ENCODE assay signal across 17 cellular contexts in genomic region chr2:17892726-17893534, GRCh38. TPM values are rescaled to one million over a fixed set of nuclear protein-coding genes. Genes with fewer than 3 reads are reported as not detected.
DNase-seq lines count a peak whose midpoint lies in the region; ATAC-seq and TF ChIP-seq lines count a peak whose summit lies in the region.
"Had no signal": no experiment of that assay in that cellular context is flagged by ENCODE, and none has a peak within 500 bp of the region (broad histone marks: within the 10 kb centered on the region; RNA-seq: fewer than 3 reads in every experiment).

No MANE protein-coding gene starts in this region.

- intact Hi-C loops in upper lobe of right lung (cut with DNase I) = no loop called here
- intact Hi-C loops in sigmoid colon (cut with DNase I) = no loop called here

- no peak for TF ChIP-seq CTCF in foreskin keratinocyte (conservative IDR thresholded peaks at IDR 0.05)
- TF ChIP-seq CTCF in upper lobe of right lung (IDR thresholded peaks at IDR 0.05) = no peak
- TF ChIP-seq CTCF in sigmoid colon (IDR thresholded peaks at IDR 0.05) = no peak
- TF ChIP-seq CTCF in Peyer's patch (IDR thresholded peaks at IDR 0.05) = no peak

- H3K9me3 ChIP-seq in upper lobe of right lung = no peaks in the 10 kb centered on the region
- peaks cover 0 to 1% (median 0%) of the 10 kb centered on the region in 4 donors for H3K9me3 ChIP-seq in sigmoid colon
- H3K9me3 ChIP-seq in Peyer's patch = peaks cover 0 to 5% (median 0%) of the 10 kb centered on the region in 4 donors
- H3K9me3 ChIP-seq: vagina had no signal

- H3K27me3 Mint-ChIP-seq in immature natural killer cell (ENCODE audit: low read depth in 3 of 3) = peaks cover 0 to 3% (median 2%) of the 10 kb centered on the region in 3 donors
- H3K27me3 Mint-ChIP-seq: activated naive CD4-positive, alpha-beta T cell treated with anti-CD3 and anti-CD28 coated beads, Interleukin-2, amount 10 ng/mL, durations not matched to agents 7 days and 5 days had no signal

- no peaks in the 10 kb centered on the region for H3K36me3 Mint-ChIP-seq in immature natural killer cell
- H3K36me3 Mint-ChIP-seq: activated naive CD4-positive, alpha-beta T cell treated with anti-CD3 and anti-CD28 coated beads, Interleukin-2, amount 10 ng/mL, durations not matched to agents 7 days and 5 days had no signal

- H3K9me3 Mint-ChIP-seq in immature natural killer cell = peaks cover 0 to 21% (median 2%) of the 10 kb centered on the region in 6 donors
- H3K9me3 Mint-ChIP-seq: activated naive CD4-positive, alpha-beta T cell treated with anti-CD3 and anti-CD28 coated beads, Interleukin-2, amount 10 ng/mL, durations not matched to agents 7 days and 5 days had no signal

- H3K27me3 ChIP-seq in foreskin keratinocyte (no peaks in the 10 kb centered on the region), upper lobe of right lung (no peaks in the 10 kb centered on the region), sigmoid colon (no peaks in the 10 kb centered on the region), Peyer's patch (no peaks in the 10 kb centered on the region)
- H3K27me3 ChIP-seq: vagina had no signal

- H3K36me3 ChIP-seq in upper lobe of right lung = no peaks in the 10 kb centered on the region
- H3K36me3 ChIP-seq in sigmoid colon = no peaks in the 10 kb centered on the region
- no peaks in the 10 kb centered on the region for H3K36me3 ChIP-seq in Peyer's patch
- H3K36me3 ChIP-seq: vagina had no signal

- H3K27ac Mint-ChIP-seq in immature natural killer cell = no peak overlapping the region
- H3K27ac Mint-ChIP-seq: activated naive CD4-positive, alpha-beta T cell treated with anti-CD3 and anti-CD28 coated beads, Interleukin-2, amount 10 ng/mL, durations not matched to agents 7 days and 5 days had no signal

- no peak overlapping the region for H3K4me3 Mint-ChIP-seq in immature natural killer cell
- H3K4me3 Mint-ChIP-seq: activated naive CD4-positive, alpha-beta T cell treated with anti-CD3 and anti-CD28 coated beads, Interleukin-2, amount 10 ng/mL, durations not matched to agents 7 days and 5 days had no signal

- TF ChIP-seq POLR2A in sigmoid colon (IDR thresholded peaks at IDR 0.05) (no peak), Peyer's patch (IDR thresholded peaks at IDR 0.05) (no peak)

- DNase-seq in NCI-H524 (lab: John Stamatoyannopoulos, UW) (peak; percentile 3 to 50), NCI-H524 treated with DMSO at 0.1 percent for 48 hours (lab: John Stamatoyannopoulos, UW) (no peak), NCI-H69 (lab: John Stamatoyannopoulos, UW) (peak; percentile 74), foreskin keratinocyte (no peak), upper lobe of right lung (no peak), immature natural killer cell (no peak), sigmoid colon (no peak), Peyer's patch (no peak)
- DNase-seq: activated CD8-positive, alpha-beta memory T cell treated with anti-CD3 and anti-CD28 coated beads, Interleukin-2, amount 50 U/mL, for 4 hours; activated naive CD4-positive, alpha-beta T cell treated with anti-CD3 and anti-CD28 coated beads, Interleukin-2, amount 10 ng/mL, durations not matched to agents 7 days and 5 days; effector CD8-positive, alpha-beta T cell; H7; midbrain; NCI-H1694 treated with DMSO at 0.1 percent for 48 hours; stimulated activated naive CD4-positive, alpha-beta T cell treated with Interleukin-2 at 50 U/mL for 16 hours had no signal

- 71 to 81% methylated on average over 10 of the region's 10 CpGs for WGBS in sigmoid colon, 2 donors

- H3K27ac ChIP-seq in foreskin keratinocyte = no peak overlapping the region
- no peak overlapping the region for H3K27ac ChIP-seq in upper lobe of right lung
- no peak overlapping the region for H3K27ac ChIP-seq in sigmoid colon
- no peak overlapping the region for H3K27ac ChIP-seq in Peyer's patch
- H3K27ac ChIP-seq: skin epidermis, vagina had no signal

- no peak for TF ChIP-seq EP300 in sigmoid colon (IDR thresholded peaks at IDR 0.05)

- ATAC-seq in foreskin keratinocyte = peak; percentile 69
- peak; percentile 34 for ATAC-seq in upper lobe of right lung

- no peak overlapping the region for H3K4me3 ChIP-seq in upper lobe of right lung
- H3K4me3 ChIP-seq in sigmoid colon = no peak overlapping the region
- no peak overlapping the region for H3K4me3 ChIP-seq in Peyer's patch
- H3K4me3 ChIP-seq: skin epidermis, vagina had no signal

- no peaks in the 10 kb centered on the region for H3K4me1 Mint-ChIP-seq in immature natural killer cell
- H3K4me1 Mint-ChIP-seq: activated naive CD4-positive, alpha-beta T cell treated with anti-CD3 and anti-CD28 coated beads, Interleukin-2, amount 10 ng/mL, durations not matched to agents 7 days and 5 days had no signal

- no peaks in the 10 kb centered on the region for H3K4me1 ChIP-seq in foreskin keratinocyte
- H3K4me1 ChIP-seq in upper lobe of right lung = no peaks in the 10 kb centered on the region
- H3K4me1 ChIP-seq in sigmoid colon = peaks cover 0 to 9% (median 3%) of the 10 kb centered on the region in 4 donors
- no peaks in the 10 kb centered on the region for H3K4me1 ChIP-seq in Peyer's patch

RNA-seq across cellular contexts. Expression of gene KCNS3, which starts 14.5 kb away (rescaled TPM):
- total RNA-seq in foreskin keratinocyte = 5.1 and 12.0 TPM in 2 replicates
- polyA plus RNA-seq in foreskin keratinocyte = 3.5 and 6.8 TPM in 2 replicates
- total RNA-seq in upper lobe of right lung = 47.8 TPM
- not detected for polyA plus RNA-seq in immature natural killer cell
- total RNA-seq in sigmoid colon = 10 to 100 TPM; 13.2 to 96.3 (median 24.5) TPM
- 10 to 100 TPM in 2 of 3 donors, 1 to 10 TPM in 1; 4.2 to 16.2 (median 13.9) TPM for polyA plus RNA-seq in sigmoid colon
- 10 to 100 TPM in 3 of 4 donors, 1 to 10 TPM in 1; 1.6 to 76.7 (median 12.7) TPM for total RNA-seq in Peyer's patch

Comparison
In these comparisons a context has a peak if more than half of its experiments do, and no peak if none do; other contexts are left out.
1. DNase-seq: peak in NCI-H524 (2 of 2) and NCI-H69 (single experiment); none in NCI-H524 treated with DMSO at 0.1 percent for 48 hours (single experiment), foreskin keratinocyte (0 of 2), upper lobe of right lung (single experiment), immature natural killer cell (0 of 3), sigmoid colon (single experiment) and Peyer's patch (0 of 3).